Comparison of ENCODE assay signal across 25 cellular contexts in genomic region chr17:27836651-27837050, GRCh38. TPM values are rescaled to one million over a fixed set of nuclear protein-coding genes. Genes with fewer than 3 reads are reported as not detected.
"Had no signal": no experiment of that assay in that cellular context is flagged by ENCODE, and none has a peak within 500 bp of the region (broad histone marks: within the 10 kb centered on the region; RNA-seq: fewer than 3 reads in every experiment).

No MANE protein-coding gene starts in this region.

- H3K4me1 ChIP-seq: colonic mucosa, gastrocnemius medialis, heart right ventricle, left lung, lower lobe of right lung had no signal

- DNase-seq: colonic mucosa; cortex of kidney; effector CD8-positive, alpha-beta T cell; effector memory CD8-positive, alpha-beta T cell; endodermal cell; erythroblast; esophagus squamous epithelium; foreskin fibroblast; foreskin melanocyte; gastrocnemius medialis; glutamatergic neuron; head of caudate nucleus; heart right ventricle; hippocampal formation; left cardiac atrium; left lung; left ventricle myocardium superior; lower lobe of right lung; mesenchymal stem cell; mucosa of descending colon had no signal

- FAIRE-seq: endometrium, islet of Langerhans, keratinocyte had no signal

- H3K36me3 ChIP-seq: colonic mucosa, esophagus squamous epithelium, gastrocnemius medialis, heart right ventricle, left lung, lower lobe of right lung had no signal

- H3K9me3 ChIP-seq: colonic mucosa, esophagus squamous epithelium, gastrocnemius medialis, heart right ventricle, left lung, lower lobe of right lung, mucosa of descending colon had no signal

- ATAC-seq: effector memory CD8-positive, alpha-beta T cell; esophagus mucosa; gastrocnemius medialis; heart right ventricle; left cardiac atrium; left lung; left ventricle myocardium superior; lower lobe of right lung; mucosa of descending colon had no signal

- H3K27ac ChIP-seq: colonic mucosa, epithelial cell of prostate, esophagus squamous epithelium, gastrocnemius medialis, heart right ventricle, left lung, lower lobe of right lung had no signal

- H3K27me3 ChIP-seq: colonic mucosa, gastrocnemius medialis, heart right ventricle, left lung had no signal

- H3K4me3 ChIP-seq: colonic mucosa, esophagus squamous epithelium, gastrocnemius medialis, heart right ventricle, left lung, lower lobe of right lung, mucosa of descending colon had no signal

RNA-seq across cellular contexts. Expression of gene NOS2, which starts 36.3 kb away (rescaled TPM):
- total RNA-seq: esophagus mucosa had no signal
- polyA plus RNA-seq: keratinocyte had no signal
